Comparison of ENCODE assay signal across 20 cellular contexts in genomic region chr6:29490552-29490951, GRCh38. TPM values are rescaled to one million over a fixed set of nuclear protein-coding genes. Genes with fewer than 3 reads are reported as not detected.
"Had no signal": no experiment of that assay in that cellular context is flagged by ENCODE, and none has a peak within 500 bp of the region (broad histone marks: within the 10 kb centered on the region; RNA-seq: fewer than 3 reads in every experiment).

No MANE protein-coding gene starts in this region.

- H3K27ac Mint-ChIP-seq: activated naive CD4-positive, alpha-beta T cell treated with anti-CD3 and anti-CD28 coated beads, Interleukin-2, amount 50 U/mL, for 72 hours; dendritic cell treated with granulocyte-macrophage colony-stimulating factor and Interleukin-4, amounts not matched to agents 40 ng/mL and 50 ng/mL, for 4 days; neural progenitor cell; T-helper 1 cell treated with Interleukin-12 subunit alpha and Interleukin-12 subunit beta and Interleukin-4 antibody, amounts not matched to agents 30 μg/mL and 1 μg/mL, for 36 hours had no signal

- H3K9me3 Mint-ChIP-seq: dendritic cell treated with granulocyte-macrophage colony-stimulating factor and Interleukin-4, amounts not matched to agents 40 ng/mL and 50 ng/mL, for 4 days; neural progenitor cell; T-helper 1 cell treated with Interleukin-12 subunit alpha and Interleukin-12 subunit beta and Interleukin-4 antibody, amounts not matched to agents 30 μg/mL and 1 μg/mL, for 36 hours had no signal

- H3K4me3 ChIP-seq: neural progenitor cell, ovary, sigmoid colon had no signal

- ATAC-seq: activated naive CD4-positive, alpha-beta T cell treated with anti-CD3 and anti-CD28 coated beads, Interleukin-2, amount 50 U/mL, for 72 hours had no signal

- H3K27ac ChIP-seq: brain microvascular endothelial cell, neural progenitor cell, ovary, sigmoid colon had no signal

- H3K36me3 Mint-ChIP-seq: activated naive CD4-positive, alpha-beta T cell treated with anti-CD3 and anti-CD28 coated beads, Interleukin-2, amount 50 U/mL, for 72 hours; neural progenitor cell had no signal

- H3K4me1 Mint-ChIP-seq: neural progenitor cell had no signal

- H3K27me3 ChIP-seq: brain microvascular endothelial cell, neural progenitor cell, ovary, sigmoid colon had no signal

- H3K4me1 ChIP-seq: neural progenitor cell, sigmoid colon had no signal

- H3K9me3 ChIP-seq: ovary, sigmoid colon had no signal

- DNase-seq: activated effector memory CD4-positive, alpha-beta T cell treated with Interleukin-2 at 50 U/mL for 16 hours; activated T-cell treated with anti-CD3 and anti-CD28 coated beads, Interleukin-2, amount 50 U/mL, for 1 hour; amygdala; brain microvascular endothelial cell; cerebellar nuclear complex; hippocampal formation; kidney glomerular epithelial cell; ovary; sigmoid colon; stimulated activated CD4-positive, alpha-beta T cell treated with anti-CD3 and anti-CD28 coated beads, Interleukin-2, amount 100 ng/mL, for 24 hours; stimulated activated naive CD4-positive, alpha-beta T cell treated with Interleukin-2 at 50 U/mL for 16 hours; trophoblast cell had no signal

- H3K4me3 Mint-ChIP-seq: dendritic cell treated with granulocyte-macrophage colony-stimulating factor and Interleukin-4, amounts not matched to agents 40 ng/mL and 50 ng/mL, for 4 days; neural progenitor cell; T-helper 1 cell treated with Interleukin-12 subunit alpha and Interleukin-12 subunit beta and Interleukin-4 antibody, amounts not matched to agents 30 μg/mL and 1 μg/mL, for 36 hours had no signal

- H3K36me3 ChIP-seq: brain microvascular endothelial cell, neural progenitor cell, ovary, sigmoid colon had no signal

RNA-seq across cellular contexts. Expression of gene MAS1L, which starts 2.8 kb away (rescaled TPM):
- total RNA-seq: activated CD8-positive, alpha-beta memory T cell treated with anti-CD3 and anti-CD28 coated beads for 36 hours; activated naive CD4-positive, alpha-beta T cell treated with anti-CD3 and anti-CD28 coated beads, Interleukin-2, amount 50 U/mL, for 72 hours; epithelial cell of proximal tubule; liver; mesenteric fat pad; ovary; sigmoid colon had no signal
- polyA plus RNA-seq: liver, sigmoid colon had no signal

RNA-seq across cellular contexts. Expression of gene OR2H1, which starts 33.6 kb away (rescaled TPM):
- total RNA-seq: activated CD8-positive, alpha-beta memory T cell treated with anti-CD3 and anti-CD28 coated beads for 36 hours; activated naive CD4-positive, alpha-beta T cell treated with anti-CD3 and anti-CD28 coated beads, Interleukin-2, amount 50 U/mL, for 72 hours; epithelial cell of proximal tubule; liver; mesenteric fat pad; ovary; sigmoid colon had no signal
- polyA plus RNA-seq: liver, ovary, sigmoid colon had no signal

RNA-seq across cellular contexts. Expression of gene OR11A1, which starts 33.7 kb away (rescaled TPM):
- total RNA-seq: activated CD8-positive, alpha-beta memory T cell treated with anti-CD3 and anti-CD28 coated beads for 36 hours; activated naive CD4-positive, alpha-beta T cell treated with anti-CD3 and anti-CD28 coated beads, Interleukin-2, amount 50 U/mL, for 72 hours; epithelial cell of proximal tubule; liver; mesenteric fat pad; ovary; sigmoid colon had no signal
- polyA plus RNA-seq: liver, ovary, sigmoid colon had no signal

RNA-seq across cellular contexts. Expression of gene OR10C1, which starts 51.4 kb away (rescaled TPM):
- total RNA-seq: activated CD8-positive, alpha-beta memory T cell treated with anti-CD3 and anti-CD28 coated beads for 36 hours; activated naive CD4-positive, alpha-beta T cell treated with anti-CD3 and anti-CD28 coated beads, Interleukin-2, amount 50 U/mL, for 72 hours; epithelial cell of proximal tubule; liver; mesenteric fat pad; ovary; sigmoid colon had no signal
- polyA plus RNA-seq: liver, ovary, sigmoid colon had no signal
